ENCODE assay signal across 8 cellular contexts in the genomic region with DNA sequence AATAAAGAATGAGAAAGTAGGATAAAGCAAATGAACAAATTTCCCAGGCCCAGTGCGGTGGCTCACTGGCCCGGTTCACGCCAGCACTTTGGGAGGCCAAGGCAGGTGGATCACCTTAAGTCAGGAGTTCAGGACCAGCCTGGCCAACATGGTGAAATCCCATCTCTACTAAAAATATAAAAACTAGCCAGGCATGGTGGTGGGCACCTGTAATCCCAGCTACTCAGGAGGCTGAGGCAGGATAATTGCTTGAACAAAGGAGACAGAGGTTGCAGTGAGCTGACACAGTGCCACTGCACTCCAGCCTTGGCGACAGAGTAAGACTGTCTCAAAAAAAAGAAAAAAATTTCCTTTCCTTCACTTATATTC.
DNase-seq lines count a peak whose midpoint lies in the region; ATAC-seq and TF ChIP-seq lines count a peak whose summit lies in the region.
"Not testable (repeated sequence)": the region's sequence is repeated elsewhere in the genome, so short reads cannot be mapped to it uniquely, and the experiment has no call there.

No MANE protein-coding gene starts in this region.

- H3K9me3 ChIP-seq in OCI-LY7 (ENCODE audit: low read length) = not testable (repeated sequence)

- TF ChIP-seq CTCF in Calu3 (IDR thresholded peaks at IDR 0.05; ENCODE audit: unreplicated experiment); HFFc6 (IDR thresholded peaks at IDR 0.05); OCI-LY7 (conservative IDR thresholded peaks at IDR 0.05; ENCODE audit: low read length); glutamatergic neuron (IDR thresholded peaks at IDR 0.05; ENCODE audit: partially characterized antibody, unreplicated experiment); type B pancreatic cell (conservative IDR thresholded peaks at IDR 0.05): not testable (repeated sequence)

- H3K27ac ChIP-seq in OCI-LY7 (ENCODE audit: low read depth, low read length, poor library complexity, severe bottlenecking) = peak overlapping the region; percentile 99

- H3K4me3 ChIP-seq in OCI-LY7 (ENCODE audit: low read depth, low read length, poor library complexity, severe bottlenecking) = peak overlapping the region; percentile 11

- not testable (repeated sequence) for H3K9me2 ChIP-seq in OCI-LY7 (ENCODE audit: insufficient read depth, low read length)

- not testable (repeated sequence) for DNase-seq in Calu3; HFFc6; OCI-LY7 (ENCODE audit: low spot score); activated CD4-positive, alpha-beta T cell treated with anti-CD3 and anti-CD28 coated beads for 36 hours; glutamatergic neuron; natural killer cell treated with Interleukin-12 subunit alpha and Interleukin-12 subunit beta and Interleukin-15 and Interleukin-18, amount 100 ng/mL, for 72 hours (ENCODE audit: low spot score); type B pancreatic cell (ENCODE audit: extremely low spot score, unreplicated experiment)

- peaks cover 61% of the 10 kb centered on the region for H3K4me1 ChIP-seq in OCI-LY7 (ENCODE audit: insufficient read depth, low read length, poor library complexity, severe bottlenecking)

- not testable (repeated sequence) for H3K27me3 Mint-ChIP-seq in Calu3 (ENCODE audit: unreplicated experiment); HFFc6 (ENCODE audit: insufficient read depth); activated CD4-positive, alpha-beta T cell treated with anti-CD3 and anti-CD28 coated beads for 36 hours; activated T-helper 17 cell treated with anti-CD3 and anti-CD28 coated beads, Interleukin-2, amount 50 U/mL, for 72 hours; glutamatergic neuron (ENCODE audit: unreplicated experiment); natural killer cell treated with Interleukin-12 subunit alpha and Interleukin-12 subunit beta and Interleukin-15 and Interleukin-18, amount 100 ng/mL, for 72 hours; type B pancreatic cell

- intact Hi-C loops in Calu3 (cut with micrococcal nuclease; ENCODE audit: unreplicated experiment) = not testable (repeated sequence)
- intact Hi-C loops in OCI-LY7 (cut with micrococcal nuclease; ENCODE audit: unreplicated experiment) = loop anchor here (10.0 kb wide), 1 partner anchor 1758 kb away; no protein-coding TSS in a partner anchor
- intact Hi-C loops in activated CD4-positive, alpha-beta T cell treated with anti-CD3 and anti-CD28 coated beads for 36 hours (cut with DNase I, micrococcal nuclease) = loop anchor here in 1 of 2 experiments (10.0 kb wide), 1 partner anchor 1722 kb away; no protein-coding TSS in a partner anchor

- H3K36me3 Mint-ChIP-seq in Calu3 (ENCODE audit: insufficient read depth, unreplicated experiment) = peaks cover 39% of the 10 kb centered on the region
- H3K36me3 Mint-ChIP-seq in HFFc6 (ENCODE audit: low read depth); activated CD4-positive, alpha-beta T cell treated with anti-CD3 and anti-CD28 coated beads for 36 hours (ENCODE audit: low read depth); glutamatergic neuron (ENCODE audit: unreplicated experiment); natural killer cell treated with Interleukin-12 subunit alpha and Interleukin-12 subunit beta and Interleukin-15 and Interleukin-18, amount 100 ng/mL, for 72 hours; type B pancreatic cell: not testable (repeated sequence)
- peaks cover 24% of the 10 kb centered on the region for H3K36me3 Mint-ChIP-seq in activated T-helper 17 cell treated with anti-CD3 and anti-CD28 coated beads, Interleukin-2, amount 50 U/mL, for 72 hours (ENCODE audit: low read depth)

- H2AFZ ChIP-seq in OCI-LY7 (ENCODE audit: low read length) = not testable (repeated sequence)

- not testable (repeated sequence) for BruUV-seq in Calu3 (replicated peaks; lab: Mats Ljungman, UMichigan); OCI-LY7 (replicated peaks; lab: Mats Ljungman, UMichigan)

- peak overlapping the region; percentile 75 for H3K4me2 ChIP-seq in OCI-LY7 (ENCODE audit: low read length)

- POLR2A ChIA-PET in OCI-LY7 (lab: Charles Lee) = interaction anchor here (0.7 to 10.1 kb wide), 16 partner anchors 13 to 1118 kb away, joined by 3 to 235 read pairs (median 5); a partner anchor contains a TSS
- POLR2A ChIA-PET in activated CD4-positive, alpha-beta T cell treated with anti-CD3 and anti-CD28 coated beads for 36 hours (lab: Charles Lee) = interaction anchor here (0.9 to 6.4 kb wide), 2 partner anchors 10 to 723 kb away, joined by 3 to 368 read pairs; a partner anchor contains a TSS

- H3K4me1 Mint-ChIP-seq in Calu3 (ENCODE audit: low read depth, unreplicated experiment) (peaks cover 11% of the 10 kb centered on the region), HFFc6 (ENCODE audit: low read depth) (peaks cover 52% of the 10 kb centered on the region), glutamatergic neuron (ENCODE audit: low read depth, unreplicated experiment) (peaks cover 12% of the 10 kb centered on the region), type B pancreatic cell (ENCODE audit: unreplicated experiment) (peaks cover 22% of the 10 kb centered on the region)
- peaks cover 33% of the 10 kb centered on the region for H3K4me1 Mint-ChIP-seq in activated CD4-positive, alpha-beta T cell treated with anti-CD3 and anti-CD28 coated beads for 36 hours
- peaks cover 26% of the 10 kb centered on the region for H3K4me1 Mint-ChIP-seq in activated T-helper 17 cell treated with anti-CD3 and anti-CD28 coated beads, Interleukin-2, amount 50 U/mL, for 72 hours
- peaks cover 28 to 35% of the 10 kb centered on the region in 2 donors for H3K4me1 Mint-ChIP-seq in natural killer cell treated with Interleukin-12 subunit alpha and Interleukin-12 subunit beta and Interleukin-15 and Interleukin-18, amount 100 ng/mL, for 72 hours (ENCODE audit: low read depth in 2 of 2)

- peaks cover 34% of the 10 kb centered on the region; the same call in 1 of the 2 replicates for H3K79me2 ChIP-seq in OCI-LY7 (ENCODE audit: insufficient read depth, low read depth, low read length)

- not testable (repeated sequence) for H3K9me3 Mint-ChIP-seq in Calu3 (ENCODE audit: low read depth, unreplicated experiment); HFFc6; activated CD4-positive, alpha-beta T cell treated with anti-CD3 and anti-CD28 coated beads for 36 hours (ENCODE audit: low read depth); activated T-helper 17 cell treated with anti-CD3 and anti-CD28 coated beads, Interleukin-2, amount 50 U/mL, for 72 hours; glutamatergic neuron (ENCODE audit: unreplicated experiment); natural killer cell treated with Interleukin-12 subunit alpha and Interleukin-12 subunit beta and Interleukin-15 and Interleukin-18, amount 100 ng/mL, for 72 hours; type B pancreatic cell

- not testable (repeated sequence) for H3K36me3 ChIP-seq in OCI-LY7 (ENCODE audit: insufficient read depth, low read length)

- peak overlapping the region; percentile 48 for H3K27ac Mint-ChIP-seq in Calu3 (ENCODE audit: unreplicated experiment)
- H3K27ac Mint-ChIP-seq in HFFc6 = peak overlapping the region; percentile 68; the same call in 1 of the 2 replicates
- peak overlapping the region; percentile 80 for H3K27ac Mint-ChIP-seq in activated CD4-positive, alpha-beta T cell treated with anti-CD3 and anti-CD28 coated beads for 36 hours
- peak overlapping the region; percentile 52 for H3K27ac Mint-ChIP-seq in activated T-helper 17 cell treated with anti-CD3 and anti-CD28 coated beads, Interleukin-2, amount 50 U/mL, for 72 hours
- H3K27ac Mint-ChIP-seq in glutamatergic neuron (ENCODE audit: unreplicated experiment); natural killer cell treated with Interleukin-12 subunit alpha and Interleukin-12 subunit beta and Interleukin-15 and Interleukin-18, amount 100 ng/mL, for 72 hours: not testable (repeated sequence)
- peak overlapping the region; percentile 57 for H3K27ac Mint-ChIP-seq in type B pancreatic cell

- not testable (repeated sequence) for H4K20me1 ChIP-seq in OCI-LY7 (ENCODE audit: insufficient read depth, low read length)

- CTCF ChIA-PET in Calu3 (lab: Charles Lee) = interaction anchor here (0.7 to 3.1 kb wide), 3 partner anchors 11 to 463 kb away, joined by 3 to 10 read pairs (median 8); a partner anchor contains a TSS
- CTCF ChIA-PET in OCI-LY7 (lab: Charles Lee; ENCODE audit: unreplicated experiment) = not testable (repeated sequence)
- CTCF ChIA-PET in activated CD4-positive, alpha-beta T cell treated with anti-CD3 and anti-CD28 coated beads for 36 hours (lab: Charles Lee) = interaction anchor here (0.9 to 1.4 kb wide), 2 partner anchors 16 to 535 kb away, joined by 3 to 7 read pairs; no protein-coding TSS in a partner anchor

- not testable (repeated sequence) for ATAC-seq in activated CD4-positive, alpha-beta T cell treated with anti-CD3 and anti-CD28 coated beads for 36 hours; activated T-helper 17 cell treated with anti-CD3 and anti-CD28 coated beads, Interleukin-2, amount 50 U/mL, for 72 hours (replicated peaks); natural killer cell treated with Interleukin-12 subunit alpha and Interleukin-12 subunit beta and Interleukin-15 and Interleukin-18, amount 100 ng/mL, for 72 hours

- H3K4me3 Mint-ChIP-seq in Calu3 (ENCODE audit: low read depth, unreplicated experiment); activated T-helper 17 cell treated with anti-CD3 and anti-CD28 coated beads, Interleukin-2, amount 50 U/mL, for 72 hours; type B pancreatic cell: not testable (repeated sequence)
- H3K4me3 Mint-ChIP-seq in HFFc6 (peak overlapping the region; percentile 35; the same call in 1 of the 2 replicates), glutamatergic neuron (ENCODE audit: unreplicated experiment) (peak overlapping the region; percentile 11)
- H3K4me3 Mint-ChIP-seq in activated CD4-positive, alpha-beta T cell treated with anti-CD3 and anti-CD28 coated beads for 36 hours = peak overlapping the region; percentile 43
- peak overlapping the region; percentile 37 for H3K4me3 Mint-ChIP-seq in natural killer cell treated with Interleukin-12 subunit alpha and Interleukin-12 subunit beta and Interleukin-15 and Interleukin-18, amount 100 ng/mL, for 72 hours
